2 cellular contexts compared by ENCODE assay signal in genomic region chr17:64356304-64356686, GRCh38.
TF ChIP-seq lines count a peak whose summit lies in the region.

No MANE protein-coding gene starts in this region.

TF ChIP-seq in SK-N-SH, 30 proteins besides CTCF, POLR2A, EP300 and RAD21 (continued from another document):
- TF ChIP-seq USF2 (IDR thresholded peaks at IDR 0.05; ENCODE audit: borderline replicate concordance, low read depth, low read length) (no peak), SMC3 (IDR thresholded peaks at IDR 0.05; ENCODE audit: low read depth, low read length) (no peak), SIN3A (IDR thresholded peaks at IDR 0.05; ENCODE audit: borderline replicate concordance, low read depth, low read length) (no peak), FOXM1 (IDR thresholded peaks at IDR 0.05; ENCODE audit: low read depth) (no peak), YY1 (IDR thresholded peaks at IDR 0.05; ENCODE audit: low read depth) (no peak), USF1 (IDR thresholded peaks at IDR 0.05; ENCODE audit: borderline replicate concordance, low read depth) (no peak), ZBTB33 (IDR thresholded peaks at IDR 0.05; ENCODE audit: borderline replicate concordance, low read depth) (no peak)

TF ChIP-seq in SK-N-SH treated with all-trans-retinoic acid at 6 μM for 48 hours, 23 proteins besides CTCF, POLR2A, EP300 and RAD21 (continued from another document):
- TF ChIP-seq CSRNP3 (CRISPR knock-in tag; IDR thresholded peaks at IDR 0.05): no peak
- no peak for TF ChIP-seq ARNTL (CRISPR knock-in tag; IDR thresholded peaks at IDR 0.05; ENCODE audit: borderline replicate concordance, low read depth)
- TF ChIP-seq PATZ1 (CRISPR knock-in tag; IDR thresholded peaks at IDR 0.05; ENCODE audit: borderline replicate concordance): no peak
- no peak for TF ChIP-seq ZFP30 (CRISPR knock-in tag; IDR thresholded peaks at IDR 0.05)
- no peak for TF ChIP-seq OSR1 (CRISPR knock-in tag; IDR thresholded peaks at IDR 0.05)
- TF ChIP-seq RARB (CRISPR knock-in tag; IDR thresholded peaks at IDR 0.05): no peak
- TF ChIP-seq POU6F1 (CRISPR knock-in tag; IDR thresholded peaks at IDR 0.05; ENCODE audit: borderline replicate concordance, low read depth): no peak
- no peak for TF ChIP-seq ESRRG (CRISPR knock-in tag; IDR thresholded peaks at IDR 0.05)
